ENCODE assay signal across 25 cellular contexts in the genomic region with DNA sequence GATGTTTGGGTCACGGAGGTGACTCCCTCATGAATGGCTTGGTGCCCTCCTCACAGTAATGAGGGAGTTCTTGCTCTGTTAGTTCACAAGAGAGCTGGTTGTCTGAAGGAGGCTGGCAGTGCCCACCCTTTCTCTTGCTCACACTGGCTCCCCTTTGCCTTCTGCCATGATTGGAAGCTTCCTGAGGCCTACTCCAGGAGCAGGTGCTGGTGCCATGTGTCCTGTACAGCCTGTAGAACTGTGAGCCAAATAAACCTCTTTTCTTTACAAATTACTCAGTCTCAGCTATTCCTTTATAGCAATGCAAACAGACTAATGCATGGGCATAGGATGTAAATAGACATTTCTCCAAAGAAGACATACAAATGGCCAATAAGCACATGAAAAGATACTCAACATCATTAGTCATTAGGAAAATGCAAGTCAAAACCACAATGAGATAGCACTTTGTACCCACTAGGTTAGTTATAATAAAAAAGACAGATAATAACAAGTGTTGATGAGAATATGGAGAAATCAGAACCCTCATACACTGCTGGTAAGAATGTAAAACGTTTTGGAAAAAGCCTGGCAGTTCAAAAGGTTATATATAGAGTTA. TPM values are rescaled to one million over a fixed set of nuclear protein-coding genes. Genes with fewer than 3 reads are reported as not detected.
"Had no signal": no experiment of that assay in that cellular context is flagged by ENCODE, and none has a peak within 500 bp of the region (broad histone marks: within the 10 kb centered on the region; RNA-seq: fewer than 3 reads in every experiment).

No MANE protein-coding gene starts in this region.

- H3K9me3 ChIP-seq: SJSA1 had no signal

- ATAC-seq: activated CD8-positive, alpha-beta T cell treated with anti-CD3 and anti-CD28 coated beads, Interleukin-2, amount 10 ng/mL, durations not matched to agents 7 days and 5 days; PC-3; SK-N-SH treated with all-trans-retinoic acid at 6 μM for 48 hours had no signal

- H3K4me3 ChIP-seq: cardiac muscle cell, SJSA1 had no signal

- H3K27ac ChIP-seq: brain microvascular endothelial cell, cardiac muscle cell, SJSA1, VCaP had no signal

- H3K27me3 ChIP-seq: brain microvascular endothelial cell, cardiac muscle cell, SJSA1 had no signal

- DNase-seq: activated CD4-positive, alpha-beta T cell treated with anti-CD3 and anti-CD28 coated beads for 4 hours; activated CD4-positive, CD25-positive, alpha-beta regulatory T cell; activated CD8-positive, alpha-beta memory T cell treated with anti-CD3 and anti-CD28 coated beads, Interleukin-2, amount 50 U/mL, for 48 hours; activated CD8-positive, alpha-beta T cell treated with anti-CD3 and anti-CD28 coated beads, Interleukin-2, amount 10 ng/mL, durations not matched to agents 7 days and 5 days; activated gamma-delta T cell treated with Interleukin-2 at 50 U/mL for 16 hours; activated naive CD4-positive, alpha-beta T cell treated with anti-CD3 and anti-CD28 coated beads, Interleukin-2, amount 10 ng/mL, durations not matched to agents 7 days and 5 days; activated naive CD8-positive, alpha-beta T cell treated with anti-CD3 and anti-CD28 coated beads for 36 hours; activated T-cell treated with anti-CD3 and anti-CD28 coated beads, Interleukin-2, amount 50 U/mL, for 1 hour; brain microvascular endothelial cell; KG1; NCI-H1105; NCI-H1436; NCI-H1694 treated with DMSO at 0.1 percent for 48 hours; NCI-H2029 treated with DMSO at 0.1 percent for 48 hours; NCI-H345; NCI-H510A; NCI-H69; PC-3; SHP77 had no signal

- H3K36me3 ChIP-seq: brain microvascular endothelial cell, cardiac muscle cell, SJSA1 had no signal

RNA-seq across cellular contexts. Expression of a gene that starts 17.7 kb away (rescaled TPM):
- total RNA-seq: LHCN-M2, M059J, PC-3, SJSA1 had no signal
